7 cellular contexts compared by ENCODE assay signal in the genomic region with DNA sequence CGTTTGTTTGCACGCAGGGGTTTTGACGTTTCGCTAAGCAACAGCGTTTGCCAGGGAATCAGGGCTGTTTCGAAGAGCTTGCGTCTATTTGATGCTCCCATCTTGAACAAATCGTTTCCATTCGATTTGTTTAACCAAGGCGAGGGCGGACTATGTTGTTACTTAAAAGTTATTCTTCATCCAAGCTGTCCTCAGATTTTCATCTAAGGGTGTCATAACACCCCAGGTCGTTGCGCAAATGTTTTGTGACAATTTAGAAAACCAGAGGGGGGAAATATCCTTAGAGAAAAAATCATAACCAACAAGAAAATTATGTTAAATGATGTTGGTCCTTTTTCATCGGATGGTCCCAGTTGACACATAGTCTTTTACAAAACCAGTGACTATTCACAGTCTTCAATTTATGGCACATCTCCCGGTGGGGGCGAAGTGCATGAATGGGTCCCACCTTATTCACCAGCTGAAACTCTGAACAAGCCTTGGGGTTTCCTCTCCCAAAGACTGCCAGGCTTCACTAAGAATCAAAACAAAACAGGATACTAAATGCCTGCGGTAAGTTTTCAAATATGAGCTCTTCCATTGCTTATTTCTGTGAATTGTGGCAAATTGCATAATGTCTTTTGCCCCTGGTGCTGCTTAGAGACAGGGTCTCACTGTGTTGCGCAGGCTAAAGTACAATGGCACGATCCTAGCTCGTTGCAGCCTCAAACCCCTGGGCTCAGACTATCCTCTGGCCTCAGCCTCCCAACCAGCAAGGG.
DNase-seq lines count a peak whose midpoint lies in the region; ATAC-seq and TF ChIP-seq lines count a peak whose summit lies in the region.

No MANE protein-coding gene starts in this region.

- H3K9me3 ChIP-seq in HEK293 (ENCODE audit: control insufficient read depth, insufficient read depth, low read depth, low read length): no peaks in the 10 kb centered on the region

- TF ChIP-seq CTCF in HEK293 (tag by site-specific recombination; IDR thresholded peaks at IDR 0.05): no peak
- TF ChIP-seq CTCF in VCaP (conservative IDR thresholded peaks at IDR 0.05): no peak

- H3K4me3 ChIP-seq in HEK293 (ENCODE audit: low read depth, low read length): peak overlapping the region; percentile 59
- H3K4me3 ChIP-seq in skeletal muscle cell (ENCODE audit: low read depth, low read length): peak overlapping the region; percentile 57

- POLR2A ChIA-PET in HEK293 (lab: Yijun Ruan, JAX): interaction anchor here (0.6 to 3.7 kb wide), 15 partner anchors 9 to 498 kb away, joined by 3 to 26 read pairs (median 8); a partner anchor contains a TSS

- H3K4me1 ChIP-seq in HEK293 (ENCODE audit: control insufficient read depth, insufficient read depth, low read length): peaks cover 9% of the 10 kb centered on the region

- H3K36me3 ChIP-seq in HEK293 (ENCODE audit: control insufficient read depth in 2 of 2, insufficient read depth in 1 of 2, low read length in 2 of 2): no peaks in the 10 kb centered on the region

- ATAC-seq in GM21786 (IDR thresholded peaks at IDR 0.05; ENCODE audit: unreplicated experiment) (no peak), HG02884 (IDR thresholded peaks at IDR 0.05; ENCODE audit: unreplicated experiment) (no peak)

- H3K27ac ChIP-seq in HEK293 (ENCODE audit: extremely low read depth, low read depth, low read length): peak overlapping the region; percentile 100
- H3K27ac ChIP-seq in VCaP: peak overlapping the region; percentile 96

- CTCF ChIA-PET in HEK293 (lab: Yijun Ruan, JAX): interaction anchor here (0.6 to 4.7 kb wide), 12 partner anchors 8 to 473 kb away, joined by 3 to 47 read pairs (median 6); no protein-coding TSS in a partner anchor

- DNase-seq in glomerular visceral epithelial cell (ENCODE audit: extremely low spot score): peak; percentile 17
- peak; percentile 92 for DNase-seq in skeletal muscle cell (ENCODE audit: low read depth)
- no peak for DNase-seq in stimulated activated naive CD4-positive, alpha-beta T cell treated with Interleukin-2 at 50 U/mL for 16 hours (lab: John Stamatoyannopoulos, UW)

TF ChIP-seq in HEK293, 187 proteins besides CTCF, POLR2A, EP300 and RAD21:
- no peak for TF ChIP-seq SALL2 (tag by site-specific recombination; IDR thresholded peaks at IDR 0.05; ENCODE audit: borderline replicate concordance)
- TF ChIP-seq SP3 (tag by site-specific recombination; IDR thresholded peaks at IDR 0.05): no peak
- TF ChIP-seq ZFP69B (tag by site-specific recombination; IDR thresholded peaks at IDR 0.05): peak; percentile 43; the same call in 1 of the 2 replicates
- TF ChIP-seq, protein P1, sequence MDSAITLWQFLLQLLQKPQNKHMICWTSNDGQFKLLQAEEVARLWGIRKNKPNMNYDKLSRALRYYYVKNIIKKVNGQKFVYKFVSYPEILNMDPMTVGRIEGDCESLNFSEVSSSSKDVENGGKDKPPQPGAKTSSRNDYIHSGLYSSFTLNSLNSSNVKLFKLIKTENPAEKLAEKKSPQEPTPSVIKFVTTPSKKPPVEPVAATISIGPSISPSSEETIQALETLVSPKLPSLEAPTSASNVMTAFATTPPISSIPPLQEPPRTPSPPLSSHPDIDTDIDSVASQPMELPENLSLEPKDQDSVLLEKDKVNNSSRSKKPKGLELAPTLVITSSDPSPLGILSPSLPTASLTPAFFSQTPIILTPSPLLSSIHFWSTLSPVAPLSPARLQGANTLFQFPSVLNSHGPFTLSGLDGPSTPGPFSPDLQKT (IDR thresholded peaks at IDR 0.05; ENCODE audit: borderline replicate concordance, low read depth, low read length): no peak
- no peak for TF ChIP-seq ZNF221 (tag by site-specific recombination; IDR thresholded peaks at IDR 0.05; ENCODE audit: borderline replicate concordance)
- TF ChIP-seq ZIC2 (tag by site-specific recombination; IDR thresholded peaks at IDR 0.05): no peak
- TF ChIP-seq HOXC10 (CRISPR knock-in tag; IDR thresholded peaks at IDR 0.05): 0 out of 2 replicates have a peak, but pooled peaks have one; percentile 4
- TF ChIP-seq ZNF48 (tag by site-specific recombination; IDR thresholded peaks at IDR 0.05): no peak
- 0 out of 2 replicates have a peak, but pooled peaks have one; percentile 5 for TF ChIP-seq MZF1 (tag by site-specific recombination; IDR thresholded peaks at IDR 0.05; ENCODE audit: borderline replicate concordance)
- TF ChIP-seq TRIM28 (IDR thresholded peaks at IDR 0.05; ENCODE audit: borderline replicate concordance, low read length): 0 out of 2 replicates have a peak, but pooled peaks have one; percentile 11
- TF ChIP-seq, protein P2, sequence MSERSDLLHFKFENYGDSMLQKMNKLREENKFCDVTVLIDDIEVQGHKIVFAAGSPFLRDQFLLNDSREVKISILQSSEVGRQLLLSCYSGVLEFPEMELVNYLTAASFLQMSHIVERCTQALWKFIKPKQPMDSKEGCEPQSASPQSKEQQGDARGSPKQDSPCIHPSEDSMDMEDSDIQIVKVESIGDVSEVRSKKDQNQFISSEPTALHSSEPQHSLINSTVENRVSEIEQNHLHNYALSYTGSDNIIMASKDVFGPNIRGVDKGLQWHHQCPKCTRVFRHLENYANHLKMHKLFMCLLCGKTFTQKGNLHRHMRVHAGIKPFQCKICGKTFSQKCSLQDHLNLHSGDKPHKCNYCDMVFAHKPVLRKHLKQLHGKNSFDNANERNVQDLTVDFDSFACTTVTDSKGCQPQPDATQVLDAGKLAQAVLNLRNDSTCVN (tag by site-specific recombination; optimal IDR thresholded peaks at IDR 0.05): no peak
- peak; percentile 15; the same call in 1 of the 2 replicates for TF ChIP-seq ZNF341 (tag by site-specific recombination; IDR thresholded peaks at IDR 0.05; ENCODE audit: low read depth)
- TF ChIP-seq ZNF416 (tag by site-specific recombination; IDR thresholded peaks at IDR 0.05): no peak
- no peak for TF ChIP-seq ZNF654 (tag by site-specific recombination; IDR thresholded peaks at IDR 0.05; ENCODE audit: low read depth)
- TF ChIP-seq ZNF600 (tag by site-specific recombination; IDR thresholded peaks at IDR 0.05): peak; percentile 59; the same call in 1 of the 2 replicates
